ENCODE assay signal across 20 cellular contexts in the genomic region with DNA sequence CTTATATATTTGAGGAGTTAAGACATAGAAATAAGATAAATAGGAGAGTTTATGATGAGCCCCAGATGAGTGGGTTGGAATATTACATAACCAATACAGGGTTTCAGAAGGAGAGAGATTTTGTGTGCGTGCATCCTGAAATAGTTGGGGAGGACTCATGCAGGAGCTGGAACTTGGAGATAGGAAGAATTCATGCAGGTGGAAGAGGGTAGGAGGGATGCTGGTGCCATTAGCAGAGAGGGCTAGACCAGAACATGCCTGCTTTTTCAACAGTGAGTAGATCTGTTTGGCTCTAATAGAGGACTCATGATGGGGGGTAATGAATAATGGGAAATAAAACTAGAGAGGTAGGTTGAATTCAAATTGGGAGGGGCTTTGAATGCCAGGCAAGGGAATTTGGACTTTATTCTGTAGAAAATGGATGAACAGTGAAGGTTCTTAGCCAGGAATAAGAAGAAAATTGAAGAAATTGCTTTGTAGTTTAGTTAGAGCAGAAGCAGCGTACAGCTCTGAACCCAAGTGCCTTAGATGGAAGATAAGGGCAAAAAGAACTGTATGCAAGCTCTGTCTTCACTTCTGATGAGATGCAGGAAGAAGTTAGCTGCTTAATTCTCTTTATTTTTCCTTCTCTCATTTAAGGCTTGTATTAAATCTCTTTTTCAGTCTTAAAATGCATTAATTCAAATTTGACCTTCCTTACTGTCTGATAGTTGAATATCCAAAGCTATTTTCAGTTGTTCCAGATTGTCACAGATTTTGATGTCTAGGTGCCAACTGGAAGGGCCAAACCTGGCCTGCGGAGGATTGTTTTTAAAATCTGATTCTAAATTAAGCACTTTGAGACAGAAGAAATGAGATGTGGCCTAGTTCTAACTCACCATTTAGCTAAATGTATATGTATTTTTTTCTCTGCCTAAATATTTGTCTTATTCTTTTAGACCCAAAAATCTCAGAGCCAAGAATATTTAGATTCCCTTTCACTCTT.
"Had no signal": no experiment of that assay in that cellular context is flagged by ENCODE, and none has a peak within 500 bp of the region (broad histone marks: within the 10 kb centered on the region; RNA-seq: fewer than 3 reads in every experiment).

No MANE protein-coding gene starts in this region.

- H3K4me3 ChIP-seq: esophagus squamous epithelium, gastroesophageal sphincter, heart left ventricle, pancreas, right lobe of liver, SJSA1, smooth muscle cell had no signal

- H3K9me3 ChIP-seq: esophagus squamous epithelium, gastroesophageal sphincter, neutrophil, pancreas, right lobe of liver, SJSA1 had no signal

- H3K4me3 Mint-ChIP-seq: activated naive CD8-positive, alpha-beta T cell treated with anti-CD3 and anti-CD28 coated beads, Interleukin-2, amount 10 ng/mL, durations not matched to agents 7 days and 5 days; natural killer cell; stimulated activated naive B cell treated with anti-CD40 and anti-IgM and Interleukin-4, amounts not matched to agents 10 μg/mL and 1 μg/mL and 100 μg/mL, for 72 hours; WTC11 had no signal

- H3K27me3 ChIP-seq: esophagus squamous epithelium, gastroesophageal sphincter, heart left ventricle, neutrophil, pancreas, right lobe of liver, SJSA1 had no signal

- FAIRE-seq: kidney, pancreas had no signal

- H3K27me3 Mint-ChIP-seq: activated naive CD8-positive, alpha-beta T cell treated with anti-CD3 and anti-CD28 coated beads, Interleukin-2, amount 10 ng/mL, durations not matched to agents 7 days and 5 days; stimulated activated naive B cell treated with anti-CD40 and anti-IgM and Interleukin-4, amounts not matched to agents 10 μg/mL and 1 μg/mL and 100 μg/mL, for 72 hours had no signal

- H3K27ac ChIP-seq: esophagus squamous epithelium, neutrophil, pancreas, right lobe of liver, SJSA1 had no signal

- ATAC-seq: gastroesophageal sphincter; left lobe of liver; natural killer cell; pancreas; right lobe of liver; stimulated activated naive B cell treated with anti-CD40 and anti-IgM and Interleukin-4, amounts not matched to agents 10 μg/mL and 1 μg/mL and 100 μg/mL, for 72 hours; WTC11 had no signal

- DNase-seq: activated CD8-positive, alpha-beta memory T cell treated with anti-CD3 and anti-CD28 coated beads, Interleukin-2, amount 50 U/mL, for 48 hours; activated naive CD4-positive, alpha-beta T cell treated with Interleukin-2 at 50 U/mL for 16 hours; activated naive CD8-positive, alpha-beta T cell treated with anti-CD3 and anti-CD28 coated beads, Interleukin-2, amount 10 ng/mL, durations not matched to agents 7 days and 5 days; activated T-cell treated with anti-CD3 and anti-CD28 coated beads, Interleukin-2, amount 50 U/mL, for 48 hours; amniotic stem cell; esophagus squamous epithelium; heart left ventricle; kidney; natural killer cell; pancreas; right lobe of liver; stimulated activated CD4-positive, alpha-beta T cell treated with anti-CD3 and anti-CD28 coated beads, Interleukin-15, amount 100 ng/mL, for 24 hours; stimulated activated naive B cell treated with anti-CD40 and anti-IgM and Interleukin-4, amounts not matched to agents 10 μg/mL and 1 μg/mL and 100 μg/mL, for 72 hours; T-helper 9 cell had no signal

- H3K9me3 Mint-ChIP-seq: activated naive CD8-positive, alpha-beta T cell treated with anti-CD3 and anti-CD28 coated beads, Interleukin-2, amount 10 ng/mL, durations not matched to agents 7 days and 5 days; natural killer cell had no signal

- H3K4me1 ChIP-seq: pancreas, right lobe of liver, SJSA1 had no signal

- H3K36me3 Mint-ChIP-seq: activated naive CD8-positive, alpha-beta T cell treated with anti-CD3 and anti-CD28 coated beads, Interleukin-2, amount 10 ng/mL, durations not matched to agents 7 days and 5 days; natural killer cell; stimulated activated naive B cell treated with anti-CD40 and anti-IgM and Interleukin-4, amounts not matched to agents 10 μg/mL and 1 μg/mL and 100 μg/mL, for 72 hours had no signal

- H3K27ac Mint-ChIP-seq: activated naive CD8-positive, alpha-beta T cell treated with anti-CD3 and anti-CD28 coated beads, Interleukin-2, amount 10 ng/mL, durations not matched to agents 7 days and 5 days; stimulated activated naive B cell treated with anti-CD40 and anti-IgM and Interleukin-4, amounts not matched to agents 10 μg/mL and 1 μg/mL and 100 μg/mL, for 72 hours; WTC11 had no signal

- H3K36me3 ChIP-seq: esophagus squamous epithelium, gastroesophageal sphincter, heart left ventricle, neutrophil, pancreas, right lobe of liver, SJSA1 had no signal

- H3K4me1 Mint-ChIP-seq: WTC11 had no signal
